Comparison of ENCODE assay signal across 8 cellular contexts in genomic region chr5:169495252-169495548, GRCh38.
"Had no signal": no experiment of that assay in that cellular context is flagged by ENCODE, and none has a peak within 500 bp of the region (broad histone marks: within the 10 kb centered on the region; RNA-seq: fewer than 3 reads in every experiment).

No MANE protein-coding gene starts in this region.

- H3K4me3 ChIP-seq: GM23338, HAP-1 had no signal

- H3K27ac ChIP-seq: HL-60 had no signal

- FAIRE-seq: HepG2 had no signal

- H2AFZ ChIP-seq: GM23338 had no signal

- H3K4me2 ChIP-seq: GM23338 had no signal

- H3K36me3 ChIP-seq: HAP-1 had no signal

- ATAC-seq: GM23338, HCT116, HepG2 had no signal

- H3K9me3 ChIP-seq: HAP-1 had no signal

- H3K4me1 ChIP-seq: HAP-1 had no signal

- DNase-seq: H7, HFFc6, KBM-7 had no signal
